ENCODE assay signal across 30 cellular contexts in genomic region chr11:121894581-121894980, GRCh38.
DNase-seq lines count a peak whose midpoint lies in the region; ATAC-seq, FAIRE-seq and TF ChIP-seq lines count a peak whose summit lies in the region.
"Had no signal": no experiment of that assay in that cellular context is flagged by ENCODE, and none has a peak within 500 bp of the region (broad histone marks: within the 10 kb centered on the region; RNA-seq: fewer than 3 reads in every experiment).

No MANE protein-coding gene starts in this region.

- peak overlapping the region; percentile 34 for H3K4me3 Mint-ChIP-seq in HFFc6
- no peak overlapping the region for H3K4me3 Mint-ChIP-seq in stimulated activated naive B cell treated with anti-CD40 and anti-IgM and Interleukin-4, amounts not matched to agents 10 μg/mL and 1 μg/mL and 100 μg/mL, for 72 hours
- H3K4me3 Mint-ChIP-seq in activated T-helper 1 cell treated with anti-CD3 and anti-CD28 coated beads, Interleukin-12 subunit alpha, Interleukin-12 subunit beta, Interleukin-2, Interleukin-4 antibody, amounts not matched to agents 30 ng/mL and 10 ng/mL and 1 ng/mL, durations not matched to agents 14 hours and 24 hours and 36 hours, result no peak overlapping the region
- H3K4me3 Mint-ChIP-seq: activated CD8-positive, alpha-beta memory T cell treated with anti-CD3 and anti-CD28 coated beads, Interleukin-2, amount 10 ng/mL, durations not matched to agents 7 days and 5 days; activated naive CD8-positive, alpha-beta T cell treated with anti-CD3 and anti-CD28 coated beads, Interleukin-2, amount 50 U/mL, for 24 hours; stimulated activated naive CD8-positive, alpha-beta T cell treated with anti-CD3 and anti-CD28 coated beads, Interleukin-15, Interleukin-2, amounts not matched to agents 100 ng/mL and 50 ng/mL, for 24 hours; type B pancreatic cell had no signal

- H3K4me3 ChIP-seq in astrocyte of the spinal cord (ENCODE audit: low read depth, low read length), result no peak overlapping the region
- H3K4me3 ChIP-seq in keratinocyte (ENCODE audit: control insufficient read depth in 2 of 3, extremely low read depth in 1 of 3, insufficient read depth in 2 of 3, low read depth in 1 of 3, low read length in 3 of 3), result no peak overlapping the region
- no peak overlapping the region for H3K4me3 ChIP-seq in heart right ventricle
- H3K4me3 ChIP-seq: dorsolateral prefrontal cortex, GM12878, HAP-1, K562, sigmoid colon had no signal

- H4K20me1 ChIP-seq in keratinocyte (ENCODE audit: control insufficient read depth, extremely low read depth, insufficient read depth, low read length), result no peaks in the 10 kb centered on the region

- no peaks in the 10 kb centered on the region for H3K79me2 ChIP-seq in keratinocyte (ENCODE audit: control insufficient read depth, insufficient read depth, low read length)

- H3K4me1 ChIP-seq in keratinocyte (ENCODE audit: control insufficient read depth, extremely low read depth, insufficient read depth, low read length) (peaks cover 69% of the 10 kb centered on the region), heart right ventricle (peaks cover 0 to 37% (median 19%) of the 10 kb centered on the region in 9 donors)
- H3K4me1 ChIP-seq: HAP-1 had no signal

- intact Hi-C loops in heart right ventricle (cut with DNase I), result no loop called here
- intact Hi-C loops in activated T-helper 1 cell treated with anti-CD3 and anti-CD28 coated beads, Interleukin-12 subunit alpha, Interleukin-12 subunit beta, Interleukin-2, Interleukin-4 antibody, amounts not matched to agents 30 ng/mL and 10 ng/mL and 1 ng/mL, durations not matched to agents 14 hours and 24 hours and 36 hours (cut with micrococcal nuclease), result no loop called here

- WGBS in heart right ventricle, 2 donors, result 97 to 98% methylated on average over 3 of the region's 3 CpGs

- H3K36me3 ChIP-seq in keratinocyte (ENCODE audit: control insufficient read depth in 2 of 2, extremely low read depth in 1 of 2, insufficient read depth in 2 of 2, low read length in 2 of 2) (no peaks in the 10 kb centered on the region), heart right ventricle (no peaks in the 10 kb centered on the region)
- H3K36me3 ChIP-seq: HAP-1, sigmoid colon had no signal

- peaks cover 86% of the 10 kb centered on the region for H3K4me1 Mint-ChIP-seq in HFFc6 (ENCODE audit: low read depth)
- H3K4me1 Mint-ChIP-seq in stimulated activated naive B cell treated with anti-CD40 and anti-IgM and Interleukin-4, amounts not matched to agents 10 μg/mL and 1 μg/mL and 100 μg/mL, for 72 hours, result no peaks in the 10 kb centered on the region
- H3K4me1 Mint-ChIP-seq in activated T-helper 1 cell treated with anti-CD3 and anti-CD28 coated beads, Interleukin-12 subunit alpha, Interleukin-12 subunit beta, Interleukin-2, Interleukin-4 antibody, amounts not matched to agents 30 ng/mL and 10 ng/mL and 1 ng/mL, durations not matched to agents 14 hours and 24 hours and 36 hours (ENCODE audit: low read depth), result no peaks in the 10 kb centered on the region
- H3K4me1 Mint-ChIP-seq: activated CD8-positive, alpha-beta memory T cell treated with anti-CD3 and anti-CD28 coated beads, Interleukin-2, amount 10 ng/mL, durations not matched to agents 7 days and 5 days; activated naive CD8-positive, alpha-beta T cell treated with anti-CD3 and anti-CD28 coated beads, Interleukin-2, amount 50 U/mL, for 24 hours had no signal

- H3K9me3 ChIP-seq in keratinocyte (ENCODE audit: control insufficient read depth, low read depth, low read length), result no peaks in the 10 kb centered on the region
- no peaks in the 10 kb centered on the region for H3K9me3 ChIP-seq in heart right ventricle
- H3K9me3 ChIP-seq: HAP-1, sigmoid colon had no signal

- peak overlapping the region; percentile 80 for H3K27ac Mint-ChIP-seq in HFFc6
- H3K27ac Mint-ChIP-seq in stimulated activated naive B cell treated with anti-CD40 and anti-IgM and Interleukin-4, amounts not matched to agents 10 μg/mL and 1 μg/mL and 100 μg/mL, for 72 hours, result no peak overlapping the region
- no peak overlapping the region for H3K27ac Mint-ChIP-seq in activated T-helper 1 cell treated with anti-CD3 and anti-CD28 coated beads, Interleukin-12 subunit alpha, Interleukin-12 subunit beta, Interleukin-2, Interleukin-4 antibody, amounts not matched to agents 30 ng/mL and 10 ng/mL and 1 ng/mL, durations not matched to agents 14 hours and 24 hours and 36 hours
- H3K27ac Mint-ChIP-seq: activated CD8-positive, alpha-beta memory T cell treated with anti-CD3 and anti-CD28 coated beads, Interleukin-2, amount 10 ng/mL, durations not matched to agents 7 days and 5 days; activated naive CD8-positive, alpha-beta T cell treated with anti-CD3 and anti-CD28 coated beads, Interleukin-2, amount 50 U/mL, for 24 hours; activated T-helper 2 cell treated with anti-CD3 and anti-CD28 coated beads, Interferon-gamma antibody, Interleukin-2, Interleukin-4, amounts not matched to agents 10 μg/mL and 5 μg/mL and 100 μg/mL, durations not matched to agents 14 hours and 24 hours and 36 hours; stimulated activated naive CD8-positive, alpha-beta T cell treated with anti-CD3 and anti-CD28 coated beads, Interleukin-15, Interleukin-2, amounts not matched to agents 100 ng/mL and 50 ng/mL, for 24 hours; type B pancreatic cell had no signal

- peaks cover 1% of the 10 kb centered on the region for H3K27me3 Mint-ChIP-seq in HFFc6 (ENCODE audit: insufficient read depth)
- peaks cover 11 to 16% of the 10 kb centered on the region in 2 donors for H3K27me3 Mint-ChIP-seq in stimulated activated naive B cell treated with anti-CD40 and anti-IgM and Interleukin-4, amounts not matched to agents 10 μg/mL and 1 μg/mL and 100 μg/mL, for 72 hours
- no peaks in the 10 kb centered on the region for H3K27me3 Mint-ChIP-seq in activated T-helper 1 cell treated with anti-CD3 and anti-CD28 coated beads, Interleukin-12 subunit alpha, Interleukin-12 subunit beta, Interleukin-2, Interleukin-4 antibody, amounts not matched to agents 30 ng/mL and 10 ng/mL and 1 ng/mL, durations not matched to agents 14 hours and 24 hours and 36 hours (ENCODE audit: insufficient read depth)
- H3K27me3 Mint-ChIP-seq: activated CD8-positive, alpha-beta memory T cell treated with anti-CD3 and anti-CD28 coated beads, Interleukin-2, amount 10 ng/mL, durations not matched to agents 7 days and 5 days; stimulated activated naive CD8-positive, alpha-beta T cell treated with anti-CD3 and anti-CD28 coated beads, Interleukin-15, Interleukin-2, amounts not matched to agents 100 ng/mL and 50 ng/mL, for 24 hours; type B pancreatic cell had no signal

- dilution Hi-C loops in keratinocyte (cut with MboI; ENCODE audit: extremely low pct_ligation_motif_present, low sequenced_read_pairs), result no loop called here

- H3K27me3 ChIP-seq in keratinocyte (ENCODE audit: control insufficient read depth, extremely low read depth, insufficient read depth, low read length) (no peaks in the 10 kb centered on the region), heart right ventricle (no peaks in the 10 kb centered on the region)
- H3K27me3 ChIP-seq: dorsolateral prefrontal cortex, sigmoid colon had no signal

- H3K9ac ChIP-seq in keratinocyte (ENCODE audit: control insufficient read depth, extremely low read depth, insufficient read depth, low read length), result no peak overlapping the region

- peak; percentile 93 for FAIRE-seq in keratinocyte (lab: Jason Lieb, UNC)
- FAIRE-seq: A204.1, GM12878, GM19239, K562, TTC549 had no signal

- no peaks in the 10 kb centered on the region for H3K9me1 ChIP-seq in keratinocyte (ENCODE audit: control insufficient read depth, extremely low read depth, insufficient read depth, low read length)

- ATAC-seq in heart right ventricle, result no peak
- no peak for ATAC-seq in stimulated activated naive B cell treated with anti-CD40 and anti-IgM and Interleukin-4, amounts not matched to agents 10 μg/mL and 1 μg/mL and 100 μg/mL, for 72 hours (replicated peaks)
- ATAC-seq: activated CD8-positive, alpha-beta memory T cell treated with anti-CD3 and anti-CD28 coated beads, Interleukin-2, amount 10 ng/mL, durations not matched to agents 7 days and 5 days; activated naive CD8-positive, alpha-beta T cell treated with anti-CD3 and anti-CD28 coated beads, Interleukin-2, amount 50 U/mL, for 24 hours; GM12878; K562 had no signal

- DNase-seq in AG08395 (ENCODE audit: low spot score) (peak; percentile 31), HFFc6 (peak; percentile 42), astrocyte of the spinal cord (ENCODE audit: low read depth, low spot score) (peak; percentile 52), keratinocyte (ENCODE audit: low read depth, low spot score) (peak; percentile 38), heart right ventricle (no peak), islet precursor cell (no peak)
- no peak for DNase-seq in stimulated activated naive B cell treated with anti-CD40 and anti-IgM and Interleukin-4, amounts not matched to agents 10 μg/mL and 1 μg/mL and 100 μg/mL, for 72 hours
- DNase-seq in activated T-helper 1 cell treated with anti-CD3 and anti-CD28 coated beads, Interleukin-12 subunit alpha, Interleukin-12 subunit beta, Interleukin-2, Interleukin-4 antibody, amounts not matched to agents 30 ng/mL and 10 ng/mL and 1 ng/mL, durations not matched to agents 14 hours and 24 hours and 36 hours (ENCODE audit: low spot score), result no peak
- DNase-seq: activated CD4-positive, alpha-beta T cell treated with anti-CD3 and anti-CD28 coated beads for 4 hours; activated CD8-positive, alpha-beta memory T cell treated with anti-CD3 and anti-CD28 coated beads, Interleukin-2, amount 10 ng/mL, durations not matched to agents 7 days and 5 days; activated naive CD8-positive, alpha-beta T cell treated with anti-CD3 and anti-CD28 coated beads, Interleukin-2, amount 50 U/mL, for 24 hours; caudate nucleus; dorsolateral prefrontal cortex; GDM1; NCI-H1092 treated with DMSO at 0.1 percent for 48 hours; NCI-H2081; NK-92 treated with Interleukin-12 subunit alpha and Interleukin-12 subunit beta, amount 100 ng/mL, for 24 hours; sigmoid colon; stimulated activated CD4-positive, alpha-beta T cell treated with anti-CD3 and anti-CD28 coated beads, Interleukin-1b, Interleukin-23, amount 100 ng/mL, for 48 hours had no signal

- no peaks in the 10 kb centered on the region; the same call in 1 of the 2 replicates for H3K9me3 Mint-ChIP-seq in HFFc6
- H3K9me3 Mint-ChIP-seq in stimulated activated naive B cell treated with anti-CD40 and anti-IgM and Interleukin-4, amounts not matched to agents 10 μg/mL and 1 μg/mL and 100 μg/mL, for 72 hours, result peaks cover 0 to 1% of the 10 kb centered on the region in 2 donors
- no peaks in the 10 kb centered on the region for H3K9me3 Mint-ChIP-seq in activated T-helper 1 cell treated with anti-CD3 and anti-CD28 coated beads, Interleukin-12 subunit alpha, Interleukin-12 subunit beta, Interleukin-2, Interleukin-4 antibody, amounts not matched to agents 30 ng/mL and 10 ng/mL and 1 ng/mL, durations not matched to agents 14 hours and 24 hours and 36 hours
- H3K9me3 Mint-ChIP-seq: activated T-helper 2 cell treated with anti-CD3 and anti-CD28 coated beads, Interferon-gamma antibody, Interleukin-2, Interleukin-4, amounts not matched to agents 10 μg/mL and 5 μg/mL and 100 μg/mL, durations not matched to agents 14 hours and 24 hours and 36 hours; stimulated activated naive CD8-positive, alpha-beta T cell treated with anti-CD3 and anti-CD28 coated beads, Interleukin-15, Interleukin-2, amounts not matched to agents 100 ng/mL and 50 ng/mL, for 24 hours had no signal

- peak overlapping the region; percentile 49 for H3K4me2 ChIP-seq in keratinocyte (ENCODE audit: control insufficient read depth, extremely low read depth, insufficient read depth, low read depth, low read length)

- H3K27ac ChIP-seq in keratinocyte (ENCODE audit: control insufficient read depth, insufficient read depth, low read length), result peak overlapping the region; percentile 77
- H3K27ac ChIP-seq in heart right ventricle, result no peak overlapping the region
- H3K27ac ChIP-seq: C4-2B, dorsolateral prefrontal cortex, HL-60, sigmoid colon had no signal

- in situ Hi-C loops in astrocyte of the spinal cord (cut with HindIII; ENCODE audit: low sequenced_read_pairs), result no loop called here

- H2AFZ ChIP-seq in keratinocyte (ENCODE audit: control insufficient read depth, low read length), result peak overlapping the region; percentile 19

- no peak for TF ChIP-seq CTCF in HFFc6 (IDR thresholded peaks at IDR 0.05)
- no peak for TF ChIP-seq CTCF in astrocyte of the spinal cord (IDR thresholded peaks at IDR 0.05; ENCODE audit: low read depth, low read length)
- no peak for TF ChIP-seq CTCF in keratinocyte (optimal IDR thresholded peaks at IDR 0.05 in 1 of 3, IDR thresholded peaks at IDR 0.05 in 1 of 3, conservative IDR thresholded peaks at IDR 0.05 in 1 of 3; ENCODE audit: extremely low read depth in 1 of 3, insufficient read depth in 2 of 3, low read length in 3 of 3)
- TF ChIP-seq CTCF in heart right ventricle (IDR thresholded peaks at IDR 0.05), result no peak

- H3K36me3 Mint-ChIP-seq in HFFc6 (ENCODE audit: low read depth), result peaks cover 8% of the 10 kb centered on the region; the same call in 1 of the 2 replicates
- H3K36me3 Mint-ChIP-seq in stimulated activated naive B cell treated with anti-CD40 and anti-IgM and Interleukin-4, amounts not matched to agents 10 μg/mL and 1 μg/mL and 100 μg/mL, for 72 hours, result no peaks in the 10 kb centered on the region
- no peaks in the 10 kb centered on the region for H3K36me3 Mint-ChIP-seq in activated T-helper 1 cell treated with anti-CD3 and anti-CD28 coated beads, Interleukin-12 subunit alpha, Interleukin-12 subunit beta, Interleukin-2, Interleukin-4 antibody, amounts not matched to agents 30 ng/mL and 10 ng/mL and 1 ng/mL, durations not matched to agents 14 hours and 24 hours and 36 hours (ENCODE audit: low read depth)
- H3K36me3 Mint-ChIP-seq: activated CD8-positive, alpha-beta memory T cell treated with anti-CD3 and anti-CD28 coated beads, Interleukin-2, amount 10 ng/mL, durations not matched to agents 7 days and 5 days; type B pancreatic cell had no signal

Comparison
In these comparisons a context has a peak if more than half of its experiments do, and no peak if none do; other contexts are left out.
1. DNase-seq: peak in AG08395 (single experiment), HFFc6 (single experiment), astrocyte of the spinal cord (single experiment) and keratinocyte (single experiment); none in heart right ventricle (0 of 2), stimulated activated naive B cell treated with anti-CD40 and anti-IgM and Interleukin-4, amounts not matched to agents 10 μg/mL and 1 μg/mL and 100 μg/mL, for 72 hours (single experiment), islet precursor cell (single experiment) and activated T-helper 1 cell treated with anti-CD3 and anti-CD28 coated beads, Interleukin-12 subunit alpha, Interleukin-12 subunit beta, Interleukin-2, Interleukin-4 antibody, amounts not matched to agents 30 ng/mL and 10 ng/mL and 1 ng/mL, durations not matched to agents 14 hours and 24 hours and 36 hours (single experiment).